Comparison of ENCODE assay signal across 20 cellular contexts in the genomic region with DNA sequence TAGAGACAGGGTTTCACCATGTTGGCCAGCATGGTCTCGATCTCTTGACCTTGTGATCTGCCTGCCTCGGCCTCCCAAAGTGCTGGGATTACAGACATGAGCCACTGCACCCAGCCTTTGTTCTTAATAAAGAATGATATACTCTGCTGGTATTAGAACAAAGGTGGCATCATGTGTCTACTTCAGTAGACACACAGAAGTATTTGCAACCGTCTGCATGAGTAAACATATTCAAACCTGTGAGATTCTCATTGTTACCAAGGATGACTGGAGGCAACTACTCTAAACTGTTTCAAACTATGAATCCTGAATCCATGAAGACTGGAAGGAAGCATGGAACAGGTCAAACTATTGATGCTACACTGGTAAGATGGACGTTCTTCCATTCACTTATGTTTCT.
"Had no signal": no experiment of that assay in that cellular context is flagged by ENCODE, and none has a peak within 500 bp of the region (broad histone marks: within the 10 kb centered on the region; RNA-seq: fewer than 3 reads in every experiment).

No MANE protein-coding gene starts in this region.

- H3K9me3 ChIP-seq: left lung, spleen, thoracic aorta had no signal

- H3K27ac Mint-ChIP-seq: activated CD8-positive, alpha-beta T cell treated with anti-CD3 and anti-CD28 coated beads, Interleukin-2, amount 10 ng/mL, durations not matched to agents 7 days and 5 days; activated naive CD8-positive, alpha-beta T cell treated with anti-CD3 and anti-CD28 coated beads for 36 hours; activated T-helper 17 cell treated with anti-CD3 and anti-CD28 coated beads, Interleukin-2, amount 50 U/mL, for 72 hours; progenitor cell of endocrine pancreas; T-cell had no signal

- H3K27ac ChIP-seq: coronary artery, left lung, spleen, thoracic aorta had no signal

- H3K9me3 Mint-ChIP-seq: activated naive CD8-positive, alpha-beta T cell treated with anti-CD3 and anti-CD28 coated beads for 36 hours; activated T-helper 17 cell treated with anti-CD3 and anti-CD28 coated beads, Interleukin-2, amount 50 U/mL, for 72 hours; naive thymus-derived CD4-positive, alpha-beta T cell; T-cell had no signal

- H3K4me3 Mint-ChIP-seq: activated CD8-positive, alpha-beta T cell treated with anti-CD3 and anti-CD28 coated beads, Interleukin-2, amount 10 ng/mL, durations not matched to agents 7 days and 5 days; activated naive CD8-positive, alpha-beta T cell treated with anti-CD3 and anti-CD28 coated beads for 36 hours; activated T-helper 17 cell treated with anti-CD3 and anti-CD28 coated beads, Interleukin-2, amount 50 U/mL, for 72 hours; naive thymus-derived CD4-positive, alpha-beta T cell; T-cell had no signal

- DNase-seq: activated CD4-positive, alpha-beta T cell treated with anti-CD3 and anti-CD28 coated beads for 1 hour; activated CD4-positive, alpha-beta T cell treated with anti-CD3 and anti-CD28 coated beads, Interleukin-2, amount 50 U/mL, for 1 hour; activated CD8-positive, alpha-beta T cell treated with anti-CD3 and anti-CD28 coated beads, Interleukin-2, amount 10 ng/mL, durations not matched to agents 7 days and 5 days; activated naive CD4-positive, alpha-beta T cell; activated naive CD8-positive, alpha-beta T cell treated with anti-CD3 and anti-CD28 coated beads for 36 hours; activated T-cell treated with anti-CD3 and anti-CD28 coated beads, Interleukin-2, amount 50 U/mL, for 1 hour; foreskin fibroblast; left lung; naive thymus-derived CD4-positive, alpha-beta T cell; spleen; stimulated activated CD4-positive, alpha-beta T cell treated with anti-CD3 and anti-CD28 coated beads, Interleukin-4, amount 100 ng/mL, for 1 hour; stimulated activated naive CD4-positive, alpha-beta T cell; T-cell had no signal

- FAIRE-seq: astrocyte, TTC549 had no signal

- H3K27me3 ChIP-seq: left lung, spleen had no signal

- ATAC-seq: activated CD8-positive, alpha-beta T cell treated with anti-CD3 and anti-CD28 coated beads, Interleukin-2, amount 10 ng/mL, durations not matched to agents 7 days and 5 days; activated T-helper 17 cell treated with anti-CD3 and anti-CD28 coated beads, Interleukin-2, amount 50 U/mL, for 72 hours; left lung; naive thymus-derived CD4-positive, alpha-beta T cell; T-cell had no signal

- H3K4me1 ChIP-seq: left lung, spleen had no signal

- H3K4me3 ChIP-seq: coronary artery, left lung, lung, spleen, thoracic aorta had no signal

- H3K27me3 Mint-ChIP-seq: activated naive CD8-positive, alpha-beta T cell treated with anti-CD3 and anti-CD28 coated beads for 36 hours; activated T-helper 17 cell treated with anti-CD3 and anti-CD28 coated beads, Interleukin-2, amount 50 U/mL, for 72 hours; naive thymus-derived CD4-positive, alpha-beta T cell; progenitor cell of endocrine pancreas; T-cell had no signal
